Comparison of ENCODE assay signal across 1 cellular context in genomic region chr17:48545539-48545938, GRCh38.
TF ChIP-seq lines count a peak whose summit lies in the region.

No MANE protein-coding gene starts in this region.

TF ChIP-seq in WTC11, 78 proteins besides CTCF, POLR2A, EP300 and RAD21 (continued from another document):
- TF ChIP-seq ATF6 (CRISPR knock-in tag; IDR thresholded peaks at IDR 0.05), result no peak
- no peak for TF ChIP-seq CREB1 (CRISPR knock-in tag; IDR thresholded peaks at IDR 0.05)
